Comparison of ENCODE assay signal across 8 cellular contexts in the genomic region with DNA sequence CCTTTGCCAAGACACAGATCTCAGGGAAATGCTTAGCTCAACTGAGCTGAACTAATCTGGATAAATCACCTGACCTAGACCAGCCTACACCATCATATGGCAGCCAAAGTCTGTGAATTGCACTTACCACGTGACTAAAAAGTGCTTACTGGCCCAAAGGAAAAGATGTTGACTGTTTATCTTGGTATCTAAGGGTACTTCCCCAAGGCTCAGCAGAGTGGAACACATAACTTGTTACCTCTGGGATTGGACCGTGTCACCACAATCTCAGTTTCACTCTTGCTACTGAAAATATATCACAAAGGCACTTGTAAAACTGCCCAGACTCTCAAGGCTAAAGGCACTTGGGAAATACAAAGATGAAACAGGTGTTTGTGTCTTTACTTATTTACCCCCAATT. TPM values are rescaled to one million over a fixed set of nuclear protein-coding genes. Genes with fewer than 3 reads are reported as not detected.
A peak's percentile ranks its signal among the peaks of the same experiment; 100 is the strongest.
DNase-seq lines count a peak whose midpoint lies in the region; ATAC-seq and TF ChIP-seq lines count a peak whose summit lies in the region.
"Not testable (repeated sequence)": the region's sequence is repeated elsewhere in the genome, so short reads cannot be mapped to it uniquely, and the experiment has no call there.

No MANE protein-coding gene starts in this region.

- H3K4me3 Mint-ChIP-seq in T-helper 17 cell, result not testable (repeated sequence)

- not testable (repeated sequence) for H3K36me3 ChIP-seq in body of pancreas (replicated peaks in 1 of 2; ENCODE audit: insufficient read depth in 1 of 2, low read depth in 2 of 2); lung (ENCODE audit: control insufficient read depth in 2 of 2, insufficient read depth in 2 of 2, low read length in 2 of 2); upper lobe of left lung

- DNase-seq in T-helper 17 cell; lung (ENCODE audit: low spot score); upper lobe of left lung: not testable (repeated sequence)
- peak in 3 of 4 donors; percentile 44 to 72 (median 44) for DNase-seq in body of pancreas

- not testable (repeated sequence) for H3K4me3 ChIP-seq in body of pancreas, lung, upper lobe of left lung

- H3K9me3 ChIP-seq in T-helper 17 cell (ENCODE audit: control insufficient read depth, low read length, poor library complexity, severe bottlenecking); body of pancreas; lung (ENCODE audit: control insufficient read depth in 2 of 2, insufficient read depth in 1 of 2, low read length in 1 of 2); upper lobe of left lung: not testable (repeated sequence)

- not testable (repeated sequence) for H3K4me1 ChIP-seq in body of pancreas; lung (ENCODE audit: control insufficient read depth in 2 of 2, insufficient read depth in 2 of 2, low read length in 2 of 2); upper lobe of left lung

- ATAC-seq in GM18502 (IDR thresholded peaks at IDR 0.05; ENCODE audit: poor library complexity, unreplicated experiment) (peak; percentile 96), GM19455 (IDR thresholded peaks at IDR 0.05; ENCODE audit: unreplicated experiment) (peak; percentile 90), HG02798 (IDR thresholded peaks at IDR 0.05; ENCODE audit: poor library complexity, unreplicated experiment) (peak; percentile 97), HG03432 (IDR thresholded peaks at IDR 0.05; ENCODE audit: unreplicated experiment) (peak; percentile 96), T-helper 17 cell (peak; percentile 93), body of pancreas (peak; percentile 87), lung (ENCODE audit: insufficient read depth, low FRiP score) (peak; percentile 41), upper lobe of left lung (ENCODE audit: low FRiP score in 2 of 2) (peak; percentile 52 to 87)

- intact Hi-C loops in body of pancreas (cut with DNase I), result not testable (repeated sequence)

- not testable (repeated sequence) for H3K27me3 Mint-ChIP-seq in T-helper 17 cell

- H3K36me3 Mint-ChIP-seq in T-helper 17 cell (ENCODE audit: low read depth), result not testable (repeated sequence)

- H3K27ac ChIP-seq in body of pancreas (peak overlapping the region; percentile 17 to 58 (median 40)), upper lobe of left lung (peak overlapping the region in 2 of 4 donors; percentile 23 to 68)
- not testable (repeated sequence) for H3K27ac ChIP-seq in lung (ENCODE audit: low read depth in 1 of 2, low read length in 1 of 2)

- TF ChIP-seq EP300 in upper lobe of left lung (IDR thresholded peaks at IDR 0.05), result not testable (repeated sequence)

- H3K27me3 ChIP-seq in body of pancreas; lung (ENCODE audit: control insufficient read depth, insufficient read depth); upper lobe of left lung: not testable (repeated sequence)

- not testable (repeated sequence) for TF ChIP-seq POLR2A in body of pancreas (IDR thresholded peaks at IDR 0.05)
- TF ChIP-seq POLR2A in upper lobe of left lung (IDR thresholded peaks at IDR 0.05), result peak in 1 of 4 donors; percentile 19

- peak overlapping the region; percentile 63 for H3K27ac Mint-ChIP-seq in T-helper 17 cell

- 5 to 9% methylated on average over 2 of the region's 2 CpGs for WGBS in body of pancreas, 2 donors
- 16% methylated on average over 2 of the region's 2 CpGs for WGBS in lung, 2 donors
- 11 to 30% methylated on average over 1 to 2 of the region's 2 CpGs for WGBS in upper lobe of left lung, 2 donors

- not testable (repeated sequence) for TF ChIP-seq CTCF in body of pancreas (IDR thresholded peaks at IDR 0.05); lung (IDR thresholded peaks at IDR 0.05; ENCODE audit: control extremely low read depth, extremely low read depth); upper lobe of left lung (IDR thresholded peaks at IDR 0.05)

- H3K4me1 Mint-ChIP-seq in T-helper 17 cell, result not testable (repeated sequence)

RNA-seq across cellular contexts. Expression of a gene that starts 18.8 kb away (rescaled TPM):
- total RNA-seq in T-helper 17 cell (10 to 100 TPM; 12.0 to 12.4 TPM), body of pancreas (10 to 100 TPM; 21.8 to 27.8 TPM), lung (10 to 100 TPM; 33.0 to 35.0 TPM), upper lobe of left lung (10 to 100 TPM; 24.1 to 60.0 (median 32.2) TPM)
- polyA plus RNA-seq in lung, result 10 to 100 TPM; 26.9 to 36.9 TPM

RNA-seq across cellular contexts. Expression of a gene that starts 26.9 kb away (rescaled TPM):
- total RNA-seq in T-helper 17 cell, result 1 to 10 TPM; 5.2 to 8.3 TPM
- 10 to 100 TPM; 20.8 to 41.8 TPM for total RNA-seq in body of pancreas
- total RNA-seq in lung, result 100 to 1,000 TPM; 122 to 151 TPM
- 100 to 1,000 TPM; 115 to 182 TPM for polyA plus RNA-seq in lung
- total RNA-seq in upper lobe of left lung, result 100 to 1,000 TPM in 3 of 6 donors, 10 to 100 TPM in 3; 53.4 to 222 (median 123) TPM

Comparison
In these comparisons a context has a peak if more than half of its experiments do, and no peak if none do; other contexts are left out.
1. ATAC-seq: peak in every context shown above with its lines; median percentile 97 in HG02798; 96 in GM18502; 96 in HG03432; 93 in T-helper 17 cell; 90 in GM19455; 87 in body of pancreas; 70 in upper lobe of left lung; 41 in lung.